ENCODE assay signal across 10 cellular contexts in genomic region chr5:148827723-148828122, GRCh38. TPM values are rescaled to one million over a fixed set of nuclear protein-coding genes. Genes with fewer than 3 reads are reported as not detected.
A peak's percentile ranks its signal among the peaks of the same experiment; 100 is the strongest.
DNase-seq lines count a peak whose midpoint lies in the region; ATAC-seq, FAIRE-seq and TF ChIP-seq lines count a peak whose summit lies in the region.
"Had no signal": no experiment of that assay in that cellular context is flagged by ENCODE, and none has a peak within 500 bp of the region (broad histone marks: within the 10 kb centered on the region; RNA-seq: fewer than 3 reads in every experiment).

No MANE protein-coding gene starts in this region.

- H3K79me2 ChIP-seq in astrocyte (ENCODE audit: insufficient read depth, low read length): peaks cover 4% of the 10 kb centered on the region

- TF ChIP-seq CTCF in astrocyte (IDR thresholded peaks at IDR 0.05; ENCODE audit: insufficient read depth, low read depth, low read length) (no peak), type B pancreatic cell (conservative IDR thresholded peaks at IDR 0.05) (no peak)

- no peak for ATAC-seq in GM18520 (IDR thresholded peaks at IDR 0.05; ENCODE audit: unreplicated experiment)

- H3K9me3 ChIP-seq in astrocyte (ENCODE audit: insufficient read depth, low read depth, low read length): no peaks in the 10 kb centered on the region
- no peaks in the 10 kb centered on the region for H3K9me3 ChIP-seq in mesodermal cell (ENCODE audit: control insufficient read depth, low read length)

- DNase-seq in activated naive CD8-positive, alpha-beta T cell treated with anti-CD3 and anti-CD28 coated beads for 36 hours: no peak
- no peak for DNase-seq in astrocyte (ENCODE audit: low read depth)
- DNase-seq in type B pancreatic cell (ENCODE audit: extremely low spot score, unreplicated experiment): no peak
- no peak for DNase-seq in NCI-H2107 (lab: John Stamatoyannopoulos, UW)
- no peak for DNase-seq in pons (ENCODE audit: low spot score)
- DNase-seq: COR-L47, NCI-H526 had no signal

- peaks cover 31% of the 10 kb centered on the region for H3K4me1 Mint-ChIP-seq in activated naive CD8-positive, alpha-beta T cell (ENCODE audit: low read depth)
- peaks cover 37% of the 10 kb centered on the region for H3K4me1 Mint-ChIP-seq in activated naive CD8-positive, alpha-beta T cell treated with anti-CD3 and anti-CD28 coated beads for 36 hours
- peaks cover 16% of the 10 kb centered on the region for H3K4me1 Mint-ChIP-seq in astrocyte (ENCODE audit: low read depth, unreplicated experiment)
- H3K4me1 Mint-ChIP-seq in type B pancreatic cell (ENCODE audit: unreplicated experiment): peaks cover 16% of the 10 kb centered on the region

- no peaks in the 10 kb centered on the region for H3K27me3 ChIP-seq in astrocyte (ENCODE audit: insufficient read depth, low read length)

- H3K4me3 Mint-ChIP-seq in activated naive CD8-positive, alpha-beta T cell: peak overlapping the region; percentile 93
- no peak overlapping the region for H3K4me3 Mint-ChIP-seq in activated naive CD8-positive, alpha-beta T cell treated with anti-CD3 and anti-CD28 coated beads for 36 hours
- H3K4me3 Mint-ChIP-seq in astrocyte (ENCODE audit: unreplicated experiment) (peak overlapping the region; percentile 73), type B pancreatic cell (peak overlapping the region; percentile 92)

- no peak overlapping the region for H3K27ac Mint-ChIP-seq in activated naive CD8-positive, alpha-beta T cell
- H3K27ac Mint-ChIP-seq in activated naive CD8-positive, alpha-beta T cell treated with anti-CD3 and anti-CD28 coated beads for 36 hours: no peak overlapping the region
- H3K27ac Mint-ChIP-seq in astrocyte (ENCODE audit: unreplicated experiment) (no peak overlapping the region), type B pancreatic cell (no peak overlapping the region)

- no peak for FAIRE-seq in astrocyte (lab: Jason Lieb, UNC)

- WGBS in mesodermal cell (ENCODE audit: insufficient coverage in 2 of 2), 2 experiments: 88 to 91% methylated on average over 6 of the region's 7 CpGs

- peaks cover 12% of the 10 kb centered on the region for H3K4me1 ChIP-seq in astrocyte (ENCODE audit: insufficient read depth, low read length)
- H3K4me1 ChIP-seq in mesodermal cell (ENCODE audit: control insufficient read depth, insufficient read depth, low read length, poor library complexity, severe bottlenecking): peaks cover 24% of the 10 kb centered on the region

- no peaks in the 10 kb centered on the region for H3K36me3 ChIP-seq in astrocyte (ENCODE audit: insufficient read depth, low read length)
- H3K36me3 ChIP-seq in mesodermal cell (ENCODE audit: control insufficient read depth, insufficient read depth, low read length): no peaks in the 10 kb centered on the region

- H3K27ac ChIP-seq in astrocyte (ENCODE audit: low read depth, low read length) (no peak overlapping the region), mesodermal cell (ENCODE audit: low read depth, low read length, severe bottlenecking) (no peak overlapping the region)

- no peak overlapping the region for H2AFZ ChIP-seq in astrocyte (ENCODE audit: low read depth, low read length)

- H3K4me3 ChIP-seq in astrocyte (ENCODE audit: insufficient read depth, low read depth, low read length) (no peak overlapping the region), mesodermal cell (ENCODE audit: extremely low read depth, insufficient read depth, low read length, poor library complexity, severe bottlenecking) (peak overlapping the region; percentile 53)

- H4K20me1 ChIP-seq in astrocyte (ENCODE audit: insufficient read depth, low read length): no peaks in the 10 kb centered on the region

- H3K9ac ChIP-seq in astrocyte (ENCODE audit: low read length): no peak overlapping the region

- H3K4me2 ChIP-seq in astrocyte (ENCODE audit: low read length): peak overlapping the region; percentile 99

- H3K9me3 Mint-ChIP-seq in activated naive CD8-positive, alpha-beta T cell (ENCODE audit: low read depth): no peaks in the 10 kb centered on the region
- no peaks in the 10 kb centered on the region for H3K9me3 Mint-ChIP-seq in activated naive CD8-positive, alpha-beta T cell treated with anti-CD3 and anti-CD28 coated beads for 36 hours
- H3K9me3 Mint-ChIP-seq in astrocyte (ENCODE audit: unreplicated experiment) (peaks cover 2% of the 10 kb centered on the region), type B pancreatic cell (no peaks in the 10 kb centered on the region)

- H3K36me3 Mint-ChIP-seq in activated naive CD8-positive, alpha-beta T cell: no peaks in the 10 kb centered on the region
- no peaks in the 10 kb centered on the region for H3K36me3 Mint-ChIP-seq in activated naive CD8-positive, alpha-beta T cell treated with anti-CD3 and anti-CD28 coated beads for 36 hours
- H3K36me3 Mint-ChIP-seq in astrocyte (ENCODE audit: low read depth, unreplicated experiment) (no peaks in the 10 kb centered on the region), type B pancreatic cell (no peaks in the 10 kb centered on the region)

- peaks cover 2% of the 10 kb centered on the region for H3K27me3 Mint-ChIP-seq in activated naive CD8-positive, alpha-beta T cell
- peaks cover 38% of the 10 kb centered on the region for H3K27me3 Mint-ChIP-seq in activated naive CD8-positive, alpha-beta T cell treated with anti-CD3 and anti-CD28 coated beads for 36 hours
- H3K27me3 Mint-ChIP-seq in astrocyte (ENCODE audit: low read depth, unreplicated experiment) (peaks cover 7% of the 10 kb centered on the region), type B pancreatic cell (peaks cover 81% of the 10 kb centered on the region)

RNA-seq across cellular contexts. Expression of gene ADRB2, which starts 1.3 kb away (rescaled TPM):
- total RNA-seq in activated naive CD8-positive, alpha-beta T cell treated with anti-CD3 and anti-CD28 coated beads for 36 hours: under 1 TPM; 0.18 to 0.23 TPM
- total RNA-seq in astrocyte (0.62 and 0.64 TPM in 2 replicates), type B pancreatic cell (ENCODE audit: low replicate concordance) (0.81 and 1.3 TPM in 2 replicates)
- polyA plus RNA-seq in mesodermal cell (2013, experiment 1 of 2): 1.5 TPM
- 0.71 TPM for polyA plus RNA-seq in mesodermal cell (2013, experiment 2 of 2)
